18 cellular contexts compared by ENCODE assay signal in the genomic region with DNA sequence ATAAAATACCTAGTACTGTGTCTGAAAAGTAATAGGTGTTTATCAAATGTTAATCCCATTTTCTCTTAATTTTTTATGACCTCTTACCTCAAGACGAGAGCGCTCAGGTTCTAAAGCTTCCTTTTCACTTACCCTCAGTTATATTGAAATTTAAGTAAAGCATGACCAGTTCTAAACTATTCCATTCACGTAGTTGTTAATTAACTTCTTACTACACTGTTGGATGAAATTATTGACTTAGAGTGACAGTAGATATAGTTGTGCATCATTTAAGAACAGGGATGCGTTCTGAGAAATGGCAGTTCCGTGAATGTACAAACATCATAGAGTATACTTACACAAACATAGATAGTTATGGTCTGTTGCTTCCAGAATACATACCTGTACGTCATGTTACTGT. TPM values are rescaled to one million over a fixed set of nuclear protein-coding genes. Genes with fewer than 3 reads are reported as not detected.
DNase-seq lines count a peak whose midpoint lies in the region; ATAC-seq, FAIRE-seq and TF ChIP-seq lines count a peak whose summit lies in the region.
"Had no signal": no experiment of that assay in that cellular context is flagged by ENCODE, and none has a peak within 500 bp of the region (broad histone marks: within the 10 kb centered on the region; RNA-seq: fewer than 3 reads in every experiment).

No MANE protein-coding gene starts in this region.

- FAIRE-seq in D721Med (lab: Jason Lieb, UNC) (peak; percentile 41), GM12891 (lab: Jason Lieb, UNC) (peak; percentile 59)
- FAIRE-seq: A204.1, GM12892 had no signal

- no peaks in the 10 kb centered on the region for H3K9me3 ChIP-seq in right cardiac atrium (ENCODE audit: control insufficient read depth, low read length)
- H3K9me3 ChIP-seq: BE2C, HAP-1 had no signal

- H3K4me1 ChIP-seq in right cardiac atrium (ENCODE audit: control insufficient read depth, insufficient read depth, low read length) = no peaks in the 10 kb centered on the region
- H3K4me1 ChIP-seq: BE2C, HAP-1 had no signal

- intact Hi-C loops in right cardiac atrium (cut with DNase I) = no loop called here

- no peaks in the 10 kb centered on the region for H3K27me3 ChIP-seq in right cardiac atrium (ENCODE audit: control insufficient read depth, insufficient read depth)
- H3K27me3 ChIP-seq: BE2C had no signal

- ATAC-seq in GM18511 (IDR thresholded peaks at IDR 0.05; ENCODE audit: unreplicated experiment) (no peak), GM18868 (IDR thresholded peaks at IDR 0.05; ENCODE audit: unreplicated experiment) (no peak), right cardiac atrium (no peak), GM21825 (IDR thresholded peaks at IDR 0.05; ENCODE audit: unreplicated experiment) (no peak)

- H3K4me3 ChIP-seq in right cardiac atrium (ENCODE audit: low read length) = no peak overlapping the region
- H3K4me3 ChIP-seq: GM23248, HAP-1 had no signal

- H3K27ac ChIP-seq in right cardiac atrium (ENCODE audit: low read length) = no peak overlapping the region
- H3K27ac ChIP-seq: C4-2B, GM23248, KMS-11 had no signal

- WGBS in right cardiac atrium = 96% methylated on average over 6 of the region's 6 CpGs

- no peak for TF ChIP-seq POLR2A in GM12891 (IDR thresholded peaks at IDR 0.05; ENCODE audit: low read depth, low read length)

- DNase-seq in D721Med (ENCODE audit: insufficient read length, low spot score) (no peak), GM12891 (ENCODE audit: insufficient read length, low spot score) (no peak), kidney tubule cell (ENCODE audit: low spot score) (peak; percentile 72), right cardiac atrium (no peak)
- DNase-seq: BE2C; CD4-positive, alpha-beta memory T cell; DMS79; GM23248 had no signal

- TF ChIP-seq CTCF in D721Med (IDR thresholded peaks at IDR 0.05; ENCODE audit: insufficient read depth, missing control alignments) = no peak

TF ChIP-seq in GM12891, 5 proteins besides CTCF, POLR2A, EP300 and RAD21:
- TF ChIP-seq SPI1 (IDR thresholded peaks at IDR 0.05; ENCODE audit: low read depth, low read length) (no peak), POLR2AphosphoS5 (IDR thresholded peaks at IDR 0.05; ENCODE audit: low read depth, low read length) (no peak), TAF1 (IDR thresholded peaks at IDR 0.05; ENCODE audit: low read depth, low read length) (no peak), PAX5 (IDR thresholded peaks at IDR 0.05; ENCODE audit: insufficient read depth, low read length, severe bottlenecking) (no peak), POU2F2 (IDR thresholded peaks at IDR 0.05; ENCODE audit: low read depth, low read length) (no peak)

RNA-seq across cellular contexts. Expression of gene HTR2B, which starts 20.1 kb away (rescaled TPM):
- 0.72 TPM for polyA plus RNA-seq in GM12891 (2012; ENCODE audit: low read depth, missing spikeins)
- total RNA-seq in right cardiac atrium = 10 to 100 TPM in 1 of 4 donors, 1 to 10 TPM in 3; 4.3 to 11.9 (median 8.0) TPM
- 2.3 TPM for polyA plus RNA-seq in right cardiac atrium
- total RNA-seq: CD4-positive, alpha-beta memory T cell; GM23248; HT1080 had no signal
- polyA plus RNA-seq: IgD-negative memory B cell had no signal

RNA-seq across cellular contexts. Expression of gene ARMC9, which starts 53.5 kb away (rescaled TPM):
- 9.8 TPM for polyA plus RNA-seq in GM12891 (2012; ENCODE audit: low read depth, missing spikeins)
- 1 to 10 TPM; 3.5 to 6.8 (median 3.8) TPM for total RNA-seq in right cardiac atrium
- polyA plus RNA-seq in right cardiac atrium = 1.3 TPM
